In genomic region chr20:19889011-19889953, GRCh38 we compare ENCODE assay signal across 9 cellular contexts.
DNase-seq lines count a peak whose midpoint lies in the region; ATAC-seq and TF ChIP-seq lines count a peak whose summit lies in the region.
"Had no signal": no experiment of that assay in that cellular context is flagged by ENCODE, and none has a peak within 500 bp of the region (broad histone marks: within the 10 kb centered on the region; RNA-seq: fewer than 3 reads in every experiment).

No MANE protein-coding gene starts in this region.

- H3K27me3 Mint-ChIP-seq in stimulated activated memory B cell treated with anti-CD40 and anti-IgM and Interleukin-4, amounts not matched to agents 10 μg/mL and 1 μg/mL and 100 μg/mL, for 72 hours, result peaks cover 73% of the 10 kb centered on the region

- no peaks in the 10 kb centered on the region for H3K27me3 ChIP-seq in adrenal gland

- H3K27ac ChIP-seq in adrenal gland, result peak overlapping the region in 4 of 5 donors; percentile 46 to 87 (median 74)

- ATAC-seq in left ventricle myocardium superior, result peak; percentile 70
- ATAC-seq in sciatic nerve, result peak; percentile 71
- no peak for ATAC-seq in stimulated activated memory B cell treated with anti-CD40 and anti-IgM and Interleukin-4, amounts not matched to agents 10 μg/mL and 1 μg/mL and 100 μg/mL, for 72 hours
- no peak for ATAC-seq in GM19455 (IDR thresholded peaks at IDR 0.05; ENCODE audit: unreplicated experiment)
- ATAC-seq in GM19452 (IDR thresholded peaks at IDR 0.05; ENCODE audit: unreplicated experiment), result no peak

- no peaks in the 10 kb centered on the region for H3K9me3 Mint-ChIP-seq in stimulated activated memory B cell treated with anti-CD40 and anti-IgM and Interleukin-4, amounts not matched to agents 10 μg/mL and 1 μg/mL and 100 μg/mL, for 72 hours

- no peak for TF ChIP-seq CTCF in adrenal gland (IDR thresholded peaks at IDR 0.05)

- WGBS in adrenal gland, 4 donors, result 16 to 29% (median 19%) methylated on average over 18 to 21 of the region's 21 CpGs

- H3K4me3 Mint-ChIP-seq in stimulated activated memory B cell treated with anti-CD40 and anti-IgM and Interleukin-4, amounts not matched to agents 10 μg/mL and 1 μg/mL and 100 μg/mL, for 72 hours, result no peak overlapping the region

- H3K36me3 Mint-ChIP-seq in stimulated activated memory B cell treated with anti-CD40 and anti-IgM and Interleukin-4, amounts not matched to agents 10 μg/mL and 1 μg/mL and 100 μg/mL, for 72 hours, result peaks cover 5% of the 10 kb centered on the region

- H3K4me3 ChIP-seq in adrenal gland, result peak overlapping the region in 1 of 4 donors; percentile 26

- peak in 1 of 2 donors; percentile 39 for TF ChIP-seq POLR2A in adrenal gland (IDR thresholded peaks at IDR 0.05)

- H3K4me1 Mint-ChIP-seq in stimulated activated memory B cell treated with anti-CD40 and anti-IgM and Interleukin-4, amounts not matched to agents 10 μg/mL and 1 μg/mL and 100 μg/mL, for 72 hours, result peaks cover 14% of the 10 kb centered on the region

- H3K36me3 ChIP-seq in adrenal gland (replicated peaks in 1 of 2), result no peaks in the 10 kb centered on the region

- H3K9me3 ChIP-seq in adrenal gland (replicated peaks in 1 of 3), result no peaks in the 10 kb centered on the region

- H3K4me1 ChIP-seq in adrenal gland (replicated peaks in 1 of 2), result peaks cover 27 to 66% of the 10 kb centered on the region in 2 donors

- DNase-seq in EL (peak; percentile 66), adrenal gland (peak; percentile 32 to 73 (median 52)), left ventricle myocardium superior (peak; percentile 68), sciatic nerve (ENCODE audit: low spot score) (peak; percentile 68), NK-92 (lab: John Stamatoyannopoulos, UW; ENCODE audit: unreplicated experiment) (no peak)
- DNase-seq: T-helper 2 cell had no signal

- no peak overlapping the region for H3K27ac Mint-ChIP-seq in stimulated activated memory B cell treated with anti-CD40 and anti-IgM and Interleukin-4, amounts not matched to agents 10 μg/mL and 1 μg/mL and 100 μg/mL, for 72 hours

- intact Hi-C loops in adrenal gland (cut with DNase I), result no loop called here
- intact Hi-C loops in left ventricle myocardium superior (cut with micrococcal nuclease), result no loop called here
- intact Hi-C loops in sciatic nerve (cut with DNase I), result no loop called here

Comparison
In these comparisons a context has a peak if more than half of its experiments do, and no peak if none do; other contexts are left out.
1. ATAC-seq: peak in left ventricle myocardium superior (single experiment) and sciatic nerve (single experiment); none in stimulated activated memory B cell treated with anti-CD40 and anti-IgM and Interleukin-4, amounts not matched to agents 10 μg/mL and 1 μg/mL and 100 μg/mL, for 72 hours (single experiment), GM19455 (single experiment) and GM19452 (single experiment).